In the genomic region with DNA sequence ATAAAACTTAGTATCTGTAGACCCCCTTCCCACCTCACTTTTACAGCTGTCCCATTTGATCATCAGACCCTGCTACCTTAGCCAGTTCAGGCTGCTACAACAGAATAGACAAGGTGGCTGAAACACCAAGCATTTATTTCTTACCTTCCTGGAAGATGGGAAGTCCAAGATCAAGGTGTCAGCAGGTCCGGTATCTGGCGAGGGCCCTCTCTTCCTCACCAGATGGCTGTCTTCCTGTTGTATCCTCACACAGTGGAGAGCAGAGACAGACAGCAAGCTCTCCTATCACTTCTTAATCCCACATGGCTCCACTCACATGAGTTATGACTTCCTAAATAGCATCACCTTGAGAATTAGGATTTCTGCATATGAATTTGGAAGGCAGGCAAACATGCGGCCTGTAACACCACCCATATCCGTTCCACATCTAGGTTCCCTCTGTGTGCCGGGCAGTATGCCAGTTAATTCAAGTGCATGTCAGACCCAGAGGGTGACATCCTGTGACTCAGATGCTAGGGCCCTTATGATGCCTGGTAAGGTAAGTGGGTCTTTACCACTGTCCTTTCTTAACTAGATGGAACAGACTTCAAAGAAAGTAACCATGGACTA, we compare ENCODE assay signal across 1 cellular context.
TF ChIP-seq lines count a peak whose summit lies in the region.

No MANE protein-coding gene starts in this region.

TF ChIP-seq in HepG2, 621 proteins besides CTCF, POLR2A, EP300 and RAD21:
- TF ChIP-seq ZNF775 (CRISPR knock-in tag; IDR thresholded peaks at IDR 0.05; ENCODE audit: borderline replicate concordance) (no peak), SIN3A (IDR thresholded peaks at IDR 0.05; ENCODE audit: borderline replicate concordance, low read depth, low read length) (no peak), GZF1 (CRISPR knock-in tag; IDR thresholded peaks at IDR 0.05) (no peak), ZSCAN9 (CRISPR knock-in tag; IDR thresholded peaks at IDR 0.05; ENCODE audit: borderline replicate concordance) (no peak), NR2F2 (IDR thresholded peaks at IDR 0.05; ENCODE audit: borderline replicate concordance, low read depth) (no peak), ZNF646 (CRISPR knock-in tag; IDR thresholded peaks at IDR 0.05) (no peak), MAFF (IDR thresholded peaks at IDR 0.05; ENCODE audit: low read depth, low read length) (no peak), DR1 (CRISPR knock-in tag; IDR thresholded peaks at IDR 0.05) (no peak), TFAP4 (IDR thresholded peaks at IDR 0.05; ENCODE audit: borderline replicate concordance, low read depth) (no peak), GMEB1 (CRISPR knock-in tag; IDR thresholded peaks at IDR 0.05; ENCODE audit: borderline replicate concordance) (no peak), ZNF362 (CRISPR knock-in tag; IDR thresholded peaks at IDR 0.05; ENCODE audit: borderline replicate concordance) (no peak)
- TF ChIP-seq, protein P1, sequence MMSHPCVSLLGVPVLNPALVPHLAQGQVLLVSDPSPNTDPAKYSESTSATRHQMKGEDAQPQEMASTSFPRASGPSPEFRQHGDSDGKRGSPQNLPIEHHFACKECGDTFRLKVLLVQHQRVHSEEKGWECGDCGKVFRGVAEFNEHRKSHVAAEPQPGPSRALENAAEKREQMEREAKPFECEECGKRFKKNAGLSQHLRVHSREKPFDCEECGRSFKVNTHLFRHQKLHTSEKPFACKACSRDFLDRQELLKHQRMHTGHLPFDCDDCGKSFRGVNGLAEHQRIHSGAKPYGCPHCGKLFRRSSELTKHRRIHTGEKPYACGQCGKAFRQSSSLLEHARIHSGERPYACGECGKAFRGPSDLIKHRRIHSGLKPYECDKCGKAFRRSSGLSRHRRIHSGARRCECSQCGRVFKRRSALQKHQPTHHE (CRISPR knock-in tag; IDR thresholded peaks at IDR 0.05; ENCODE audit: borderline replicate concordance): no peak
- TF ChIP-seq, protein P2, sequence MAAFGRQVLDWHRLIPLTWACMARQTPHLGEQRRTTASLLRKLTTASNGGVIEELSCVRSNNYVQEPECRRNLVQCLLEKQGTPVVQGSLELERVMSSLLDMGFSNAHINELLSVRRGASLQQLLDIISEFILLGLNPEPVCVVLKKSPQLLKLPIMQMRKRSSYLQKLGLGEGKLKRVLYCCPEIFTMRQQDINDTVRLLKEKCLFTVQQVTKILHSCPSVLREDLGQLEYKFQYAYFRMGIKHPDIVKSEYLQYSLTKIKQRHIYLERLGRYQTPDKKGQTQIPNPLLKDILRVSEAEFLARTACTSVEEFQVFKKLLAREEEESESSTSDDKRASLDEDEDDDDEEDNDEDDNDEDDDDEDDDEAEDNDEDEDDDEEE (CRISPR knock-in tag; IDR thresholded peaks at IDR 0.05): no peak
